In the genomic region with DNA sequence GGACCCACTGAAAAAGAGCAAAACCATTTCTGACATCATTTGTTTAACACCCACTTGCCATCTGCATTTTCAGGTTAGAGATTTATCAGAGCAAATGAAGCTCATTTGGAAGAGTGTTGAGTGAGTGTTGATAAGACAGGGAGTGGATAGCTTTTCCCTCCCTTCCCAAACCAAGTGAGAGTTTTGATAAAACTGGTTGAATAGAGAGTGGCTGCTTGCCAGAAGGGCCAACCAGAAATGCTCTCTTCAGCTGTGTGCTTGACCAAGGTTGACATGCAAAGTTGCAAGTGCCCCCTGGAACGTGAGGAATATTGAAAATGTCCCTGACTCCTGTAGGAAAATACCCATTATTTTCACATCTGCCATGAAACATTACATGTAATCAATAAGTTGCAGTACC, we compare ENCODE assay signal across 18 cellular contexts.
DNase-seq lines count a peak whose midpoint lies in the region; ATAC-seq and TF ChIP-seq lines count a peak whose summit lies in the region.
"Had no signal": no experiment of that assay in that cellular context is flagged by ENCODE, and none has a peak within 500 bp of the region (broad histone marks: within the 10 kb centered on the region; RNA-seq: fewer than 3 reads in every experiment).

No MANE protein-coding gene starts in this region.

- no peak overlapping the region for H3K18ac ChIP-seq in trophoblast cell (ENCODE audit: low read length)

- no peak overlapping the region for H4K91ac ChIP-seq in trophoblast cell (ENCODE audit: low read depth, low read length)

- intact Hi-C loops in cardiac septum (cut with DNase I): no loop called here

- H2BK120ac ChIP-seq in trophoblast cell (ENCODE audit: insufficient read depth, low read length, poor library complexity): no peak overlapping the region

- WGBS in trophoblast cell (ENCODE audit: extremely low coverage, insufficient coverage, insufficient read length): no CpG with 5 or more reads among the region's 1 CpG

- peak overlapping the region; percentile 44 for H3K14ac ChIP-seq in trophoblast cell (ENCODE audit: low read length)

- DNase-seq in NCI-H345 treated with DMSO at 0.1 percent for 48 hours (lab: John Stamatoyannopoulos, UW; ENCODE audit: unreplicated experiment) (peak; percentile 38), NCI-H345 (lab: John Stamatoyannopoulos, UW) (no peak), cardiac muscle cell (ENCODE audit: low read depth in 1 of 2, low spot score in 1 of 2) (peak in 1 of 2 donors; percentile 89), cardiac septum (ENCODE audit: low spot score) (no peak), NCI-H226 (peak; percentile 29), trophoblast cell (no peak), NCI-H146 (lab: John Stamatoyannopoulos, UW) (no peak)
- DNase-seq: Calu3; CD8-positive, alpha-beta T cell; DMS53; GDM1; GOT3; H7; HFFc6 had no signal

- H2AFZ ChIP-seq in trophoblast cell (ENCODE audit: insufficient read depth, low read length, poor library complexity): no peak overlapping the region

- H3K36me3 ChIP-seq in cardiac muscle cell (no peaks in the 10 kb centered on the region), trophoblast cell (ENCODE audit: control insufficient read depth in 1 of 2, insufficient read depth in 2 of 2, low read length in 2 of 2) (no peaks in the 10 kb centered on the region)
- H3K36me3 ChIP-seq: BLaER1 treated with 17β-estradiol and CSF1 and Interleukin-3, amounts not matched to agents 10 nM and 100 nM had no signal

- H3K27me3 ChIP-seq in cardiac muscle cell (no peaks in the 10 kb centered on the region), trophoblast cell (ENCODE audit: insufficient read depth, low read length) (no peaks in the 10 kb centered on the region)
- H3K27me3 ChIP-seq: BLaER1 treated with 17β-estradiol and CSF1 and Interleukin-3, amounts not matched to agents 10 nM and 100 nM had no signal

- no peak overlapping the region for H2AK5ac ChIP-seq in trophoblast cell (ENCODE audit: low read length)

- no peak overlapping the region for H3K4me2 ChIP-seq in trophoblast cell (ENCODE audit: low read length)
- H3K4me2 ChIP-seq: BLaER1 treated with 17β-estradiol and CSF1 and Interleukin-3, amounts not matched to agents 10 nM and 100 nM had no signal

- H3K9me3 ChIP-seq in cardiac muscle cell (ENCODE audit: low read depth) (no peaks in the 10 kb centered on the region), trophoblast cell (ENCODE audit: insufficient read depth, low read depth, low read length) (no peaks in the 10 kb centered on the region)
- H3K9me3 ChIP-seq: BLaER1 treated with 17β-estradiol and CSF1 and Interleukin-3, amounts not matched to agents 10 nM and 100 nM had no signal

- H3K4ac ChIP-seq in trophoblast cell (ENCODE audit: low read depth, low read length): no peak overlapping the region

- H3K27ac ChIP-seq in cardiac muscle cell: peak overlapping the region; percentile 73
- no peak overlapping the region for H3K27ac ChIP-seq in trophoblast cell (ENCODE audit: low read depth, low read length)
- H3K27ac ChIP-seq: BLaER1 treated with 17β-estradiol and CSF1 and Interleukin-3, amounts not matched to agents 10 nM and 100 nM; HL-60 had no signal

- no peak overlapping the region for H2BK5ac ChIP-seq in trophoblast cell (ENCODE audit: low read depth, low read length, poor library complexity)

- TF ChIP-seq CTCF in cardiac muscle cell (IDR thresholded peaks at IDR 0.05; ENCODE audit: low read depth, low read length): no peak

- H3K4me1 ChIP-seq in cardiac muscle cell (ENCODE audit: low read depth) (peaks cover 32% of the 10 kb centered on the region), trophoblast cell (ENCODE audit: control insufficient read depth in 1 of 2, insufficient read depth in 2 of 2, low read length in 2 of 2) (no peaks in the 10 kb centered on the region)

- no peak overlapping the region for H2BK12ac ChIP-seq in trophoblast cell (ENCODE audit: low read length)

- no peak overlapping the region for H4K8ac ChIP-seq in trophoblast cell (ENCODE audit: low read depth, low read length)

- H3K23ac ChIP-seq in trophoblast cell (ENCODE audit: low read length): no peak overlapping the region

- no peak for ATAC-seq in GM21529 (IDR thresholded peaks at IDR 0.05; ENCODE audit: unreplicated experiment)
- ATAC-seq: CD8-positive, alpha-beta T cell; HCT116 had no signal

- H3K79me2 ChIP-seq in trophoblast cell (ENCODE audit: control insufficient read depth, insufficient read depth, low read length, poor library complexity): no peaks in the 10 kb centered on the region

- H4K12ac ChIP-seq in trophoblast cell (ENCODE audit: low read depth, low read length): no peak overlapping the region

- H3K79me1 ChIP-seq in trophoblast cell (ENCODE audit: low read length): no peaks in the 10 kb centered on the region

- H3K4me3 ChIP-seq in cardiac muscle cell (no peak overlapping the region), trophoblast cell (ENCODE audit: low read depth, low read length) (no peak overlapping the region)
- H3K4me3 ChIP-seq: BLaER1 treated with 17β-estradiol and CSF1 and Interleukin-3, amounts not matched to agents 10 nM and 100 nM had no signal

- no peak overlapping the region for H3K9ac ChIP-seq in trophoblast cell (ENCODE audit: low read length)
- H3K9ac ChIP-seq: BLaER1 treated with 17β-estradiol and CSF1 and Interleukin-3, amounts not matched to agents 10 nM and 100 nM had no signal

Comparison
In these comparisons a context has a peak if more than half of its experiments do, and no peak if none do; other contexts are left out.
1. DNase-seq: peak in NCI-H345 treated with DMSO at 0.1 percent for 48 hours (single experiment) and NCI-H226 (single experiment); none in NCI-H345 (single experiment), cardiac septum (single experiment), trophoblast cell (0 of 2) and NCI-H146 (single experiment).